Comparison of ENCODE assay signal across 17 cellular contexts in genomic region chr6:45448417-45449389, GRCh38.
DNase-seq lines count a peak whose midpoint lies in the region; ATAC-seq and TF ChIP-seq lines count a peak whose summit lies in the region.
"Had no signal": no experiment of that assay in that cellular context is flagged by ENCODE, and none has a peak within 500 bp of the region (broad histone marks: within the 10 kb centered on the region; RNA-seq: fewer than 3 reads in every experiment).

No MANE protein-coding gene starts in this region.

- H2BK120ac ChIP-seq in mesenchymal stem cell (ENCODE audit: low read depth, low read length), result peak overlapping the region; percentile 65

- WGBS in mesenchymal stem cell, result 79% methylated on average over 6 of the region's 8 CpGs

- H3K4me1 Mint-ChIP-seq in activated T-helper 17 cell treated with anti-CD3 and anti-CD28 coated beads, Interleukin-2, amount 50 U/mL, for 72 hours, result peaks cover 55% of the 10 kb centered on the region
- peaks cover 30 to 74% (median 66%) of the 10 kb centered on the region in 4 donors for H3K4me1 Mint-ChIP-seq in naive thymus-derived CD8-positive, alpha-beta T cell

- peak overlapping the region in 1 of 2 experiments; percentile 19 for H3K14ac ChIP-seq in mesenchymal stem cell (ENCODE audit: low read length in 2 of 2)

- H3K79me2 ChIP-seq in OCI-LY7 (ENCODE audit: insufficient read depth, low read depth, low read length) (no peaks in the 10 kb centered on the region), Karpas-422 (ENCODE audit: low read length) (no peaks in the 10 kb centered on the region)

- POLR2A ChIA-PET in OCI-LY7 (lab: Charles Lee), result interaction anchor here (0.9 kb wide), 1 partner anchor 72 kb away, joined by 3 read pairs; no protein-coding TSS in a partner anchor
- POLR2A ChIA-PET in naive thymus-derived CD8-positive, alpha-beta T cell (lab: Charles Lee), result interaction anchor here (0.5 to 1.0 kb wide), 2 partner anchors 26 to 277 kb away, joined by 3 read pairs; no protein-coding TSS in a partner anchor

- H3K9me3 ChIP-seq in mesenchymal stem cell (ENCODE audit: control insufficient read depth, low read length) (no peaks in the 10 kb centered on the region), OCI-LY7 (ENCODE audit: low read length) (no peaks in the 10 kb centered on the region), Karpas-422 (ENCODE audit: low read length) (no peaks in the 10 kb centered on the region)
- H3K9me3 ChIP-seq: esophagus squamous epithelium, SJSA1, tibial nerve had no signal

- peaks cover 7% of the 10 kb centered on the region for H3K79me1 ChIP-seq in mesenchymal stem cell (replicated peaks; ENCODE audit: low read length, poor library complexity, severe bottlenecking)

- H3K9me2 ChIP-seq in OCI-LY7 (ENCODE audit: insufficient read depth, low read length), result no peaks in the 10 kb centered on the region
- no peaks in the 10 kb centered on the region for H3K9me2 ChIP-seq in Karpas-422 (replicated peaks; ENCODE audit: insufficient read depth, low read length)

- H4K20me1 ChIP-seq in OCI-LY7 (ENCODE audit: insufficient read depth, low read length) (no peaks in the 10 kb centered on the region), Karpas-422 (ENCODE audit: insufficient read depth, low read depth, low read length) (no peaks in the 10 kb centered on the region)

- peak overlapping the region; percentile 81 for H4K91ac ChIP-seq in mesenchymal stem cell (ENCODE audit: low read length)

- BruUV-seq in OCI-LY7 (replicated peaks; lab: Mats Ljungman, UMichigan), result no TSS peak

- H3K27me3 ChIP-seq in mesenchymal stem cell (ENCODE audit: control insufficient read depth in 1 of 2, insufficient read depth in 1 of 2, low read length in 2 of 2) (no peaks in the 10 kb centered on the region), Karpas-422 (ENCODE audit: low read length) (no peaks in the 10 kb centered on the region)
- H3K27me3 ChIP-seq: esophagus squamous epithelium, SJSA1, tibial nerve had no signal

- H3K27ac ChIP-seq in mesenchymal stem cell (ENCODE audit: low read length, poor library complexity, severe bottlenecking), result peak overlapping the region; percentile 24
- H3K27ac ChIP-seq in OCI-LY7 (ENCODE audit: low read depth, low read length, poor library complexity, severe bottlenecking), result no peak overlapping the region
- no peak overlapping the region for H3K27ac ChIP-seq in Karpas-422 (ENCODE audit: low read length)
- H3K27ac ChIP-seq: esophagus squamous epithelium, VCaP had no signal

- TF ChIP-seq CTCF in OCI-LY7 (conservative IDR thresholded peaks at IDR 0.05; ENCODE audit: low read length), result no peak

- peak overlapping the region; percentile 66 for H3K4me3 Mint-ChIP-seq in activated T-helper 17 cell treated with anti-CD3 and anti-CD28 coated beads, Interleukin-2, amount 50 U/mL, for 72 hours
- peak overlapping the region in 2 of 10 donors; percentile 7 to 28 for H3K4me3 Mint-ChIP-seq in naive thymus-derived CD8-positive, alpha-beta T cell

- ATAC-seq in activated T-helper 17 cell treated with anti-CD3 and anti-CD28 coated beads, Interleukin-2, amount 50 U/mL, for 72 hours (replicated peaks), result peak; percentile 72
- no peak for ATAC-seq in naive thymus-derived CD8-positive, alpha-beta T cell
- ATAC-seq: left ventricle myocardium superior had no signal

- H3K9ac ChIP-seq in mesenchymal stem cell (ENCODE audit: low read length) (no peak overlapping the region), Karpas-422 (ENCODE audit: low read length) (no peak overlapping the region)

- H2AFZ ChIP-seq in mesenchymal stem cell (ENCODE audit: low read depth, low read length) (no peak overlapping the region), OCI-LY7 (ENCODE audit: low read length) (no peak overlapping the region), Karpas-422 (ENCODE audit: low read length) (no peak overlapping the region)

- peak overlapping the region; percentile 26 to 97 for H2BK12ac ChIP-seq in mesenchymal stem cell (ENCODE audit: low read length in 2 of 2)

- H3K4ac ChIP-seq in mesenchymal stem cell (ENCODE audit: low read depth in 1 of 2, low read length in 2 of 2), result peak overlapping the region; percentile 60 to 75

- H3K4me1 ChIP-seq in mesenchymal stem cell (ENCODE audit: control insufficient read depth, insufficient read depth, low read depth, low read length), result peaks cover 8% of the 10 kb centered on the region
- no peaks in the 10 kb centered on the region for H3K4me1 ChIP-seq in OCI-LY7 (ENCODE audit: insufficient read depth, low read length, poor library complexity, severe bottlenecking)
- no peaks in the 10 kb centered on the region for H3K4me1 ChIP-seq in Karpas-422 (ENCODE audit: low read length)

- H3K4me2 ChIP-seq in mesenchymal stem cell (ENCODE audit: low read length, poor library complexity, severe bottlenecking) (no peak overlapping the region), OCI-LY7 (ENCODE audit: low read length) (no peak overlapping the region), Karpas-422 (ENCODE audit: low read depth, low read length, poor library complexity, severe bottlenecking) (no peak overlapping the region)

- no peak overlapping the region for H2AK5ac ChIP-seq in mesenchymal stem cell (ENCODE audit: low read length, severe bottlenecking)

- intact Hi-C loops in OCI-LY7 (cut with micrococcal nuclease; ENCODE audit: unreplicated experiment), result no loop called here

- CTCF ChIA-PET in OCI-LY7 (lab: Charles Lee; ENCODE audit: unreplicated experiment), result no interaction called here

- no peaks in the 10 kb centered on the region for H3K9me3 Mint-ChIP-seq in activated T-helper 17 cell treated with anti-CD3 and anti-CD28 coated beads, Interleukin-2, amount 50 U/mL, for 72 hours
- H3K9me3 Mint-ChIP-seq in naive thymus-derived CD8-positive, alpha-beta T cell, result no peaks in the 10 kb centered on the region

- H3K4me3 ChIP-seq in mesenchymal stem cell (ENCODE audit: insufficient read depth in 1 of 2, low read depth in 1 of 2, low read length in 2 of 2) (no peak overlapping the region), OCI-LY7 (ENCODE audit: low read depth, low read length, poor library complexity, severe bottlenecking) (no peak overlapping the region), Karpas-422 (ENCODE audit: low read length) (no peak overlapping the region)
- H3K4me3 ChIP-seq: esophagus squamous epithelium, SJSA1, tibial nerve had no signal

- no peak overlapping the region for H3K23ac ChIP-seq in mesenchymal stem cell (ENCODE audit: low read length in 2 of 2)

- H3K27me3 Mint-ChIP-seq in activated T-helper 17 cell treated with anti-CD3 and anti-CD28 coated beads, Interleukin-2, amount 50 U/mL, for 72 hours, result no peaks in the 10 kb centered on the region
- H3K27me3 Mint-ChIP-seq in naive thymus-derived CD8-positive, alpha-beta T cell, result no peaks in the 10 kb centered on the region

- H2BK15ac ChIP-seq in mesenchymal stem cell (ENCODE audit: low read depth, poor library complexity, severe bottlenecking), result no peak overlapping the region

- DNase-seq in AG20443 (ENCODE audit: low spot score), result peak; percentile 14
- peak; percentile 56 for DNase-seq in GM04504 (ENCODE audit: low read depth)
- peak; percentile 70 for DNase-seq in mesenchymal stem cell
- DNase-seq in OCI-LY7 (ENCODE audit: low spot score), result no peak
- no peak for DNase-seq in Karpas-422
- no peak for DNase-seq in OCI-M2 (lab: John Stamatoyannopoulos, UW; ENCODE audit: unreplicated experiment)
- no peak for DNase-seq in naive thymus-derived CD8-positive, alpha-beta T cell
- DNase-seq: anterior cingulate cortex; esophagus squamous epithelium; hippocampal formation; left ventricle myocardium superior; MV-4-11; stimulated activated CD4-positive, alpha-beta T cell treated with anti-CD3 and anti-CD28 coated beads, Interleukin-1b, Interleukin-23, amount 100 ng/mL, for 48 hours had no signal

- peak overlapping the region; percentile 75 for H3K27ac Mint-ChIP-seq in activated T-helper 17 cell treated with anti-CD3 and anti-CD28 coated beads, Interleukin-2, amount 50 U/mL, for 72 hours
- peak overlapping the region in 5 of 10 donors; percentile 4 to 77 (median 49) for H3K27ac Mint-ChIP-seq in naive thymus-derived CD8-positive, alpha-beta T cell

- peaks cover 97% of the 10 kb centered on the region for H3K36me3 Mint-ChIP-seq in activated T-helper 17 cell treated with anti-CD3 and anti-CD28 coated beads, Interleukin-2, amount 50 U/mL, for 72 hours (ENCODE audit: low read depth)
- peaks cover 12 to 79% (median 19%) of the 10 kb centered on the region in 3 donors for H3K36me3 Mint-ChIP-seq in naive thymus-derived CD8-positive, alpha-beta T cell

- H3K36me3 ChIP-seq in mesenchymal stem cell (ENCODE audit: control insufficient read depth in 1 of 2, insufficient read depth in 2 of 2, low read depth in 1 of 2, low read length in 2 of 2) (peaks cover 6 to 8% of the 10 kb centered on the region in 2 experiments), OCI-LY7 (ENCODE audit: insufficient read depth, low read length) (no peaks in the 10 kb centered on the region), Karpas-422 (ENCODE audit: insufficient read depth, low read length) (no peaks in the 10 kb centered on the region)
- H3K36me3 ChIP-seq: esophagus squamous epithelium had no signal

- H2BK5ac ChIP-seq in mesenchymal stem cell (ENCODE audit: low read depth, low read length, poor library complexity, severe bottlenecking), result no peak overlapping the region

- peak overlapping the region; percentile 84 to 85 for H3K18ac ChIP-seq in mesenchymal stem cell (ENCODE audit: low read depth in 1 of 2, low read length in 2 of 2)

- H4K8ac ChIP-seq in mesenchymal stem cell (ENCODE audit: low read length), result peak overlapping the region; percentile 81

Comparison
In these comparisons a context has a peak if more than half of its experiments do, and no peak if none do; other contexts are left out.
1. DNase-seq: peak in AG20443 (single experiment), GM04504 (single experiment) and mesenchymal stem cell (single experiment); none in OCI-LY7 (single experiment), Karpas-422 (single experiment), OCI-M2 (single experiment) and naive thymus-derived CD8-positive, alpha-beta T cell (0 of 10).